In the genomic region with DNA sequence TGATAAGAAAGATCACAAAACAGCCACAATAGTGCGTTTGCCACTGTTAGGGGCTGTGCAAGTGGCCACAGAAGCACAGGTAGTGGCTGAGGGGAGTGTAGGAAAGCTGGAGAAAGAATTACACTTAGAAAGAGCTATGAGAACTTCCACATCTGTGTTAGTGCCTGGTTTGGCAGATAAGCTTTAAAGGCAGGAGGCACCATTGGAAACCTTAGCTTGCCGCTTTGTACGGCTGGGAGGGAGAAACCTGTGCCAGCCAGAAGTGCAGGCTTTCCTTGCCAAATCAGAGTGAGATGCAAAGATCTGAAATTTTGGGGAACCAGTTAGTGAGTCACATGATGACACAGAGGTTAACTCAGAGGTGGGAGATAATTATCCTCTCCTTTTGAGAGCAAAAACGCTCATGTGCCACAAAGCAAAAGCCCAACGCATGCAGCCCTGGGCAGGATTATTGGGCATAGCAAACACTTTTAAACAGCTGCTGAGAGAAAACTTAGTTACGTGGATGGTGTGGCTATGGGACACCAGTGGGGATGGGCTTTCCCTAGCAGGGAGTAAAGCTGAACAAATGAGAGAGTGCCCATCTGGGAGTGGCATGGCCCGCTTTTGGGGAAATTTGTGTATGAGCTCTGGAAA, we compare ENCODE assay signal across 20 cellular contexts.
"Had no signal": no experiment of that assay in that cellular context is flagged by ENCODE, and none has a peak within 500 bp of the region (broad histone marks: within the 10 kb centered on the region; RNA-seq: fewer than 3 reads in every experiment).

No MANE protein-coding gene starts in this region.

- H3K9me3 ChIP-seq: adrenal gland had no signal

- H3K4me3 Mint-ChIP-seq: activated CD4-positive, alpha-beta T cell treated with anti-CD3 and anti-CD28 coated beads for 36 hours; activated CD8-positive, alpha-beta T cell treated with anti-CD3 and anti-CD28 coated beads for 36 hours; activated naive CD8-positive, alpha-beta T cell treated with anti-CD3 and anti-CD28 coated beads, Interleukin-2, amount 10 ng/mL, durations not matched to agents 7 days and 5 days; activated T-cell treated with anti-CD3 and anti-CD28 coated beads, Interleukin-2, amount 50 U/mL, for 72 hours had no signal

- H3K27me3 ChIP-seq: adrenal gland had no signal

- H3K9me3 Mint-ChIP-seq: activated CD8-positive, alpha-beta T cell treated with anti-CD3 and anti-CD28 coated beads for 36 hours; activated naive CD8-positive, alpha-beta T cell treated with anti-CD3 and anti-CD28 coated beads, Interleukin-2, amount 10 ng/mL, durations not matched to agents 7 days and 5 days had no signal

- H3K36me3 ChIP-seq: adrenal gland, WERI-Rb-1 had no signal

- H3K27ac ChIP-seq: adrenal gland, PC-9, WERI-Rb-1 had no signal

- H3K36me3 Mint-ChIP-seq: activated naive CD8-positive, alpha-beta T cell treated with anti-CD3 and anti-CD28 coated beads, Interleukin-2, amount 10 ng/mL, durations not matched to agents 7 days and 5 days had no signal

- H3K4me1 ChIP-seq: adrenal gland had no signal

- H3K27ac Mint-ChIP-seq: activated CD4-positive, alpha-beta T cell treated with anti-CD3 and anti-CD28 coated beads for 36 hours; activated CD8-positive, alpha-beta T cell treated with anti-CD3 and anti-CD28 coated beads for 36 hours; activated naive CD8-positive, alpha-beta T cell treated with anti-CD3 and anti-CD28 coated beads, Interleukin-2, amount 10 ng/mL, durations not matched to agents 7 days and 5 days; activated T-cell treated with anti-CD3 and anti-CD28 coated beads, Interleukin-2, amount 50 U/mL, for 72 hours had no signal

- ATAC-seq: activated CD4-positive, alpha-beta T cell treated with anti-CD3 and anti-CD28 coated beads for 36 hours; activated CD8-positive, alpha-beta T cell treated with anti-CD3 and anti-CD28 coated beads for 36 hours; activated T-cell treated with anti-CD3 and anti-CD28 coated beads, Interleukin-2, amount 50 U/mL, for 72 hours; K562 had no signal

- H2AFZ ChIP-seq: PC-9 had no signal

- H3K4me3 ChIP-seq: adrenal gland, K562, PC-9 had no signal

- H3K4me1 Mint-ChIP-seq: activated CD4-positive, alpha-beta T cell treated with anti-CD3 and anti-CD28 coated beads for 36 hours; activated naive CD8-positive, alpha-beta T cell treated with anti-CD3 and anti-CD28 coated beads, Interleukin-2, amount 10 ng/mL, durations not matched to agents 7 days and 5 days had no signal

- DNase-seq: activated CD4-positive, alpha-beta T cell treated with anti-CD3 and anti-CD28 coated beads for 36 hours; activated CD8-positive, alpha-beta memory T cell treated with anti-CD3 and anti-CD28 coated beads, Interleukin-2, amount 50 U/mL, for 4 hours; activated CD8-positive, alpha-beta T cell treated with anti-CD3 and anti-CD28 coated beads for 36 hours; activated naive CD4-positive, alpha-beta T cell treated with anti-CD3 and anti-CD28 coated beads, Interleukin-2, amount 50 U/mL, for 16 hours; activated naive CD8-positive, alpha-beta T cell treated with anti-CD3 and anti-CD28 coated beads, Interleukin-2, amount 10 ng/mL, durations not matched to agents 7 days and 5 days; activated T-cell treated with anti-CD3 and anti-CD28 coated beads, Interleukin-2, amount 50 U/mL, for 72 hours; adrenal gland; aorta; central memory CD4-positive, alpha-beta T cell; NCI-H1048; NCI-H146; NCI-H187 treated with DMSO at 0.1 percent for 48 hours; NCI-H2081 treated with DMSO at 0.1 percent for 48 hours; NCI-H446; NCI-H524; PC-9; SIG-M5; T-helper 1 cell; WERI-Rb-1 had no signal

- H3K4me2 ChIP-seq: PC-9 had no signal
